9 cellular contexts compared by ENCODE assay signal in genomic region chr11:111512296-111513239, GRCh38. TPM values are rescaled to one million over a fixed set of nuclear protein-coding genes. Genes with fewer than 3 reads are reported as not detected.
DNase-seq lines count a peak whose midpoint lies in the region; ATAC-seq, FAIRE-seq and TF ChIP-seq lines count a peak whose summit lies in the region.
"Had no signal": no experiment of that assay in that cellular context is flagged by ENCODE, and none has a peak within 500 bp of the region (broad histone marks: within the 10 kb centered on the region; RNA-seq: fewer than 3 reads in every experiment).

Gene BTG4, minus strand, starts transcription at chr11:111512386. Its CDS starts 13,610 bp downstream, at chr11:111498776.

- H3K36me3 Mint-ChIP-seq in effector memory CD8-positive, alpha-beta T cell (ENCODE audit: insufficient read depth), result no peaks in the 10 kb centered on the region

- CTCF ChIA-PET in SK-N-SH (lab: Yijun Ruan, JAX), result interaction anchor here (0.6 to 1.4 kb wide), 11 partner anchors 13 to 657 kb away, joined by 3 to 5 read pairs (median 3); partner anchors contain the start of gene LAYN

- H3K27ac ChIP-seq in SK-N-SH (ENCODE audit: low read depth in 2 of 2, low read length in 1 of 2), result no peak within 1 kb of the TSS
- H3K27ac ChIP-seq: 22Rv1 had no signal

- no peak within 1 kb of the TSS for H3K4me2 ChIP-seq in SK-N-SH

- H3K4me1 Mint-ChIP-seq in effector memory CD8-positive, alpha-beta T cell (ENCODE audit: low read depth in 2 of 2), result peaks cover 0 to 6% of the 10 kb centered on the region in 2 donors

- H4K20me1 ChIP-seq in SK-N-SH (ENCODE audit: insufficient read depth), result no peaks in the 10 kb centered on the region

- no peak for FAIRE-seq in HTR-8/SVneo (lab: Jason Lieb, UNC)

- peak; percentile 56 for ATAC-seq in effector memory CD8-positive, alpha-beta T cell (replicated peaks)
- ATAC-seq in mucosa of descending colon, result peak; percentile 24

- no peaks in the 10 kb centered on the region for H3K79me2 ChIP-seq in SK-N-SH (ENCODE audit: insufficient read depth)

- TF ChIP-seq CTCF in SK-N-SH (IDR thresholded peaks at IDR 0.05), result no peak
- no peak for TF ChIP-seq CTCF in mucosa of descending colon (IDR thresholded peaks at IDR 0.05)

- no peak within 1 kb of the TSS for H3K27ac Mint-ChIP-seq in effector memory CD8-positive, alpha-beta T cell

- H3K9ac ChIP-seq in SK-N-SH, result no peak within 1 kb of the TSS

- intact Hi-C loops in mucosa of descending colon (cut with DNase I, micrococcal nuclease), result no loop called here

- H3K4me1 ChIP-seq in SK-N-SH (ENCODE audit: control insufficient read depth in 1 of 2, insufficient read depth in 2 of 2, low read depth in 1 of 2, low read length in 1 of 2) (peaks cover 11 to 15% of the 10 kb centered on the region in 2 experiments; a peak in 3 of 4 replicates), mucosa of descending colon (ENCODE audit: low read depth) (peaks cover 6% of the 10 kb centered on the region)

- H3F3A ChIP-seq in SK-N-SH (replicated peaks; ENCODE audit: insufficient read depth), result peaks cover 6% of the 10 kb centered on the region

- no peaks in the 10 kb centered on the region for H3K36me3 ChIP-seq in SK-N-SH (replicated peaks in 1 of 2; ENCODE audit: control insufficient read depth in 1 of 2, insufficient read depth in 2 of 2, low read length in 1 of 2)
- no peaks in the 10 kb centered on the region for H3K36me3 ChIP-seq in mucosa of descending colon (ENCODE audit: low read depth)

- TF ChIP-seq EP300 in SK-N-SH (IDR thresholded peaks at IDR 0.05; ENCODE audit: borderline replicate concordance in 1 of 2, low read depth in 1 of 2, low read length in 1 of 2), result no peak

- H3K4me3 Mint-ChIP-seq in effector memory CD8-positive, alpha-beta T cell, result peak within 1 kb of the TSS; percentile 41 to 58

- no peaks in the 10 kb centered on the region for H3K9me3 ChIP-seq in SK-N-SH
- no peaks in the 10 kb centered on the region for H3K9me3 ChIP-seq in mucosa of descending colon

- H3K9me2 ChIP-seq in SK-N-SH, result no peaks in the 10 kb centered on the region

- H3K4me3 ChIP-seq in SK-N-SH (ENCODE audit: low read depth in 2 of 2, low read length in 1 of 2) (peak within 1 kb of the TSS in 1 of 2 experiments; percentile 39; a peak in 3 of 4 replicates), mucosa of descending colon (no peak within 1 kb of the TSS)

- no peak for TF ChIP-seq RAD21 in SK-N-SH (IDR thresholded peaks at IDR 0.05; ENCODE audit: low read length)

- WGBS in SK-N-SH (ENCODE audit: low lambda C conversion rate), result 30% methylated on average over 49 of the region's 90 CpGs

- POLR2A ChIA-PET in SK-N-SH (lab: Yijun Ruan, JAX), result interaction anchor here (1.0 kb wide), 1 partner anchor 45 kb away, joined by 3 read pairs; no protein-coding TSS in a partner anchor

- DNase-seq in DMS 273 (lab: John Stamatoyannopoulos, UW; ENCODE audit: unreplicated experiment) (peak; percentile 59), DMS 273 treated with DMSO at 0.1 percent for 48 hours (lab: John Stamatoyannopoulos, UW) (no peak), SK-N-SH (peak; percentile 68), mucosa of descending colon (peak in 1 of 3 donors; percentile 24), NCI-H187 treated with DMSO at 0.1 percent for 48 hours (lab: John Stamatoyannopoulos, UW) (no peak), GDM1 (lab: John Stamatoyannopoulos, UW) (no peak), HTR-8/SVneo (ENCODE audit: insufficient read length, low spot score) (no peak)
- DNase-seq in effector memory CD8-positive, alpha-beta T cell, result no peak

- peaks cover 55 to 60% of the 10 kb centered on the region in 2 donors for H3K27me3 Mint-ChIP-seq in effector memory CD8-positive, alpha-beta T cell

- H3K27me3 ChIP-seq in SK-N-SH (ENCODE audit: insufficient read depth), result no peaks in the 10 kb centered on the region

- peak within 1 kb of the TSS; percentile 78 for H2AFZ ChIP-seq in SK-N-SH (ENCODE audit: low read depth)

- no peaks in the 10 kb centered on the region for H3K9me3 Mint-ChIP-seq in effector memory CD8-positive, alpha-beta T cell

TF ChIP-seq in SK-N-SH, 30 proteins besides CTCF, POLR2A, EP300 and RAD21:
- TF ChIP-seq MAX (IDR thresholded peaks at IDR 0.05; ENCODE audit: low read depth) (peak; percentile 39; the same call in 1 of the 2 replicates), CHD2 (IDR thresholded peaks at IDR 0.05; ENCODE audit: low read length, partially characterized antibody) (no peak), NRF1 (IDR thresholded peaks at IDR 0.05; ENCODE audit: low read depth, low read length) (0 out of 2 replicates have a peak, but pooled peaks have one; percentile 9)

RNA-seq across cellular contexts. Expression of gene BTG4, which starts in this region (rescaled TPM):
- 0.26 and 0.34 TPM in 2 replicates for polyA plus RNA-seq in SK-N-SH (2012; rRNA removed)
- 0.18 and 0.26 TPM in 2 replicates for polyA plus RNA-seq in SK-N-SH (2012; cell fraction: cytosol; rRNA removed)
- polyA plus RNA-seq in SK-N-SH (2012; cell fraction: nucleus; rRNA removed), result 0.34 and 0.45 TPM in 2 replicates
- not detected for total RNA-seq in mucosa of descending colon

Comparison
In these comparisons a context has a peak if more than half of its experiments do, and no peak if none do; other contexts are left out.
1. Peak in DNase-seq in SK-N-SH; RNA of the gene not detected or under 1 TPM.
2. Peak in ATAC-seq in mucosa of descending colon; RNA of the gene not detected or under 1 TPM.